Comparison of ENCODE assay signal across 27 cellular contexts in the genomic region with DNA sequence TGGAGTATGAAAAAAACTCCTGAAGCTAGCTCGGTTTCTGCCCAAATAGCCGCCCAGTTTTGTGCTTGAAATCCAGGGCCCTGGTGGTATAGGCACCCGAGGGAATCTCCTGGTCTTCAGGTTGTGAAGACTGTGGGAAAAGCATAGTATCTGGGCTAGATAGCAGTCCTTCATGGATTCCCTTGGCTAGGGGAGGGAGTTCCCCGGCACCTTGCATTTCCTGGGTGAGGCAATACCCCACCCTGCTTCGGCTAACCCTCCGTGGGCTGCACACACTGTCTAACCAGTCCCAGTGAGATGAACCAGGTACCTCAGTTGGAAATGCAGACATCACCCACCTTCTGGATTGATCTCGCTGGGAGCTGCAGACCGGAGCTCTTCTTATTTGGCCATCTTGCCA.
"Had no signal": no experiment of that assay in that cellular context is flagged by ENCODE, and none has a peak within 500 bp of the region (broad histone marks: within the 10 kb centered on the region; RNA-seq: fewer than 3 reads in every experiment).

No MANE protein-coding gene starts in this region.

- H3K4me3 ChIP-seq: adrenal gland, SJCRH30, SK-N-MC had no signal

- H3K27me3 ChIP-seq: adrenal gland, SJCRH30 had no signal

- H3K36me3 ChIP-seq: adrenal gland, SJCRH30 had no signal

- H3K9me3 ChIP-seq: adrenal gland, SJCRH30 had no signal

- H3K4me1 ChIP-seq: adrenal gland had no signal

- H3K27ac ChIP-seq: adrenal gland, SJCRH30, SK-N-MC, VCaP had no signal

- DNase-seq: activated B cell treated with CpG ODN at 0.5 μM for 24 hours; activated CD4-positive, alpha-beta memory T cell treated with anti-CD3 and anti-CD28 coated beads for 36 hours; activated CD4-positive, alpha-beta T cell treated with anti-CD3 and anti-CD28 coated beads for 4 hours; activated CD4-positive, alpha-beta T cell treated with anti-CD3 and anti-CD28 coated beads, Interleukin-2, amount 50 U/mL, for 1 hour; activated CD4-positive, CD25-positive, alpha-beta regulatory T cell treated with anti-CD3 and anti-CD28 coated beads, Interleukin-2, amount 50 U/mL, for 72 hours; activated CD8-positive, alpha-beta memory T cell treated with anti-CD3 and anti-CD28 coated beads, Interleukin-2, amount 50 U/mL, for 4 hours; activated gamma-delta T cell treated with Interleukin-2 at 50 U/mL for 16 hours; activated naive CD4-positive, alpha-beta T cell treated with anti-CD3 and anti-CD28 coated beads for 36 hours; activated T-cell treated with anti-CD3 and anti-CD28 coated beads for 4 hours; activated T-cell treated with anti-CD3 and anti-CD28 coated beads, Interleukin-2, amount 50 U/mL, for 4 hours; adrenal gland; caudate nucleus; cerebellar nuclear complex; MM.1S; NCI-H1092 treated with DMSO at 0.1 percent for 48 hours; NCI-H1417; NCI-H187 treated with DMSO at 0.1 percent for 48 hours; NCI-H2081; NCI-H226; NCI-H446 treated with DMSO at 0.1 percent for 48 hours; NCI-H524; SHP77; SJCRH30; T-cell; T-helper 17 cell had no signal
